In genomic region chr7:7764515-7765138, GRCh38 we compare ENCODE assay signal across 13 cellular contexts. TPM values are rescaled to one million over a fixed set of nuclear protein-coding genes. Genes with fewer than 3 reads are reported as not detected.
DNase-seq lines count a peak whose midpoint lies in the region; ATAC-seq and FAIRE-seq lines count a peak whose summit lies in the region.
"Had no signal": no experiment of that assay in that cellular context is flagged by ENCODE, and none has a peak within 500 bp of the region (broad histone marks: within the 10 kb centered on the region; RNA-seq: fewer than 3 reads in every experiment).

No MANE protein-coding gene starts in this region.

- H3K27me3 Mint-ChIP-seq in activated naive CD8-positive, alpha-beta T cell: no peaks in the 10 kb centered on the region

- H3K36me3 Mint-ChIP-seq in activated naive CD8-positive, alpha-beta T cell: no peaks in the 10 kb centered on the region
- no peaks in the 10 kb centered on the region for H3K36me3 Mint-ChIP-seq in stimulated activated effector memory CD8-positive, alpha-beta T cell treated with anti-CD3 and anti-CD28 coated beads, Interleukin-12 subunit alpha, Interleukin-12 subunit beta, amount 100 ng/mL, for 72 hours

- DNase-seq in NCI-H2107 treated with DMSO at 0.1 percent for 48 hours (lab: John Stamatoyannopoulos, UW; ENCODE audit: unreplicated experiment) (peak; percentile 82), NCI-H2107 (lab: John Stamatoyannopoulos, UW) (no peak), GM18507 (ENCODE audit: extremely low spot score, insufficient read length, low read depth) (no peak), hepatic stellate cell (ENCODE audit: low spot score) (no peak), GM19240 (ENCODE audit: insufficient read length, low spot score) (no peak), dermis blood vessel endothelial cell (no peak)
- DNase-seq in stimulated activated effector memory CD8-positive, alpha-beta T cell treated with anti-CD3 and anti-CD28 coated beads, Interleukin-12 subunit alpha, Interleukin-12 subunit beta, amount 100 ng/mL, for 72 hours (ENCODE audit: low spot score in 2 of 2): no peak
- DNase-seq: activated CD4-positive, alpha-beta T cell treated with anti-CD3 and anti-CD28 coated beads for 1 hour; aorta; NCI-H2171; nephron progenitor cell; SHP77 had no signal

- H3K4me1 Mint-ChIP-seq in activated naive CD8-positive, alpha-beta T cell (ENCODE audit: low read depth): peaks cover 40% of the 10 kb centered on the region
- H3K4me1 Mint-ChIP-seq in stimulated activated effector memory CD8-positive, alpha-beta T cell treated with anti-CD3 and anti-CD28 coated beads, Interleukin-12 subunit alpha, Interleukin-12 subunit beta, amount 100 ng/mL, for 72 hours: peaks cover 27% of the 10 kb centered on the region

- peak; percentile 45 for ATAC-seq in stimulated activated effector memory CD8-positive, alpha-beta T cell treated with anti-CD3 and anti-CD28 coated beads, Interleukin-12 subunit alpha, Interleukin-12 subunit beta, amount 100 ng/mL, for 72 hours

- peak overlapping the region; percentile 68 for H3K27ac Mint-ChIP-seq in activated naive CD8-positive, alpha-beta T cell
- H3K27ac Mint-ChIP-seq in stimulated activated effector memory CD8-positive, alpha-beta T cell treated with anti-CD3 and anti-CD28 coated beads, Interleukin-12 subunit alpha, Interleukin-12 subunit beta, amount 100 ng/mL, for 72 hours: no peak overlapping the region
- H3K27ac Mint-ChIP-seq: nephron progenitor cell had no signal

- no peaks in the 10 kb centered on the region for H3K9me3 Mint-ChIP-seq in activated naive CD8-positive, alpha-beta T cell (ENCODE audit: low read depth)
- H3K9me3 Mint-ChIP-seq in stimulated activated effector memory CD8-positive, alpha-beta T cell treated with anti-CD3 and anti-CD28 coated beads, Interleukin-12 subunit alpha, Interleukin-12 subunit beta, amount 100 ng/mL, for 72 hours: no peaks in the 10 kb centered on the region
- H3K9me3 Mint-ChIP-seq: nephron progenitor cell had no signal

- no peak overlapping the region for H3K4me3 Mint-ChIP-seq in activated naive CD8-positive, alpha-beta T cell
- no peak overlapping the region for H3K4me3 Mint-ChIP-seq in stimulated activated effector memory CD8-positive, alpha-beta T cell treated with anti-CD3 and anti-CD28 coated beads, Interleukin-12 subunit alpha, Interleukin-12 subunit beta, amount 100 ng/mL, for 72 hours
- H3K4me3 Mint-ChIP-seq: nephron progenitor cell had no signal

- peak; percentile 52 for FAIRE-seq in GM18507 (lab: Jason Lieb, UNC)

RNA-seq across cellular contexts. Expression of gene RPA3, which starts 46.2 kb away (rescaled TPM):
- 18.9 and 25.5 TPM in 2 replicates for total RNA-seq in dermis blood vessel endothelial cell
